1 cellular context compared by ENCODE assay signal in the genomic region with DNA sequence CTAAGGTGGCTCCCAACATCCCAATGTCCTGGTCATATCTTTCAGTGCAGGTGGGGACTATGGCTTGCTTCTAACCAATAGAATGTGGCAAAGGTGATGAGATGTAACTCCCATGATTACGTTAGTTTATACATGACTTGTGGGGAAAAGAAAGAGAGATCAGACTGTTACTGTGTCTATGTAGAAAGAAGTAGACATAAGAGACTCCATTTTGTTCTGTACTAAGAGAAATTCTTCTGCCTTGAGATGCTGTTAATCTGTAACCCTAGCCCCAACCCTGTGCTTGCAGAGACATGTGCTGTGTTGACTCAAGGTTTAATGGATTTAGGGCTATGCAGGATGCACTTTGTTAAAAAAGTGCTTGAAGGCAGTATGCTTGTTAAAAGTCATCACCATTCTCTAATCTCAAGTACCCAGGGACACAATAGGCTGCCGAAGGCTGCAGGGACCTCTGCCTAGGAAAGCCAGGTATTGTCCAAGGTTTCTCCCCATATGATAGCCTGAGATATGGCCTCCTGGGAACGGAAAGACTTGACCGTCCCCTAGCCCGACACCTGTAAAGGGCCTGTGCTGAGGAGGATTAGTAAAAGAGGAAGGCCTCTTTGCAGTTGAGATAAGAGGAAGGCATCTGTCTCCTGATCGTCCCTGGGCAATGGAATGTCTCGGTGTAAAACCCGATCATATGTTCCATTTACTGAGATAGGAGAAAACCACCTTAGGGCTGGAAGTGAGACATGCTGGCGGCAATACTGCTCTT. TPM values are rescaled to one million over a fixed set of nuclear protein-coding genes. Genes with fewer than 3 reads are reported as not detected.
"Had no signal": no experiment of that assay in that cellular context is flagged by ENCODE, and none has a peak within 500 bp of the region (broad histone marks: within the 10 kb centered on the region; RNA-seq: fewer than 3 reads in every experiment).

No MANE protein-coding gene starts in this region.

RNA-seq across cellular contexts. Expression of gene SMIM10, which starts 39.6 kb away (rescaled TPM):
- total RNA-seq: SJCRH30 had no signal
